In genomic region chr9:78763424-78763823, GRCh38 we compare ENCODE assay signal across 27 cellular contexts.
"Had no signal": no experiment of that assay in that cellular context is flagged by ENCODE, and none has a peak within 500 bp of the region (broad histone marks: within the 10 kb centered on the region; RNA-seq: fewer than 3 reads in every experiment).

No MANE protein-coding gene starts in this region.

- H3K27me3 ChIP-seq: neutrophil, pancreas, right lobe of liver, sigmoid colon, suprapubic skin, testis, tibial artery, transverse colon, upper lobe of right lung, uterus had no signal

- H3K4me1 Mint-ChIP-seq: naive thymus-derived CD4-positive, alpha-beta T cell; natural killer cell; nephron; stimulated activated effector memory CD8-positive, alpha-beta T cell treated with anti-CD3 and anti-CD28 coated beads, Interleukin-12 subunit alpha, Interleukin-12 subunit beta, amount 100 ng/mL, for 72 hours; stimulated activated naive CD8-positive, alpha-beta T cell treated with anti-CD3 and anti-CD28 coated beads, Interleukin-15, amount 100 ng/mL, for 72 hours had no signal

- FAIRE-seq: pancreas, small intestine had no signal

- H3K27me3 Mint-ChIP-seq: stimulated activated naive CD8-positive, alpha-beta T cell treated with anti-CD3 and anti-CD28 coated beads, Interleukin-15, amount 100 ng/mL, for 72 hours had no signal

- DNase-seq: naive thymus-derived CD4-positive, alpha-beta T cell; natural killer cell; nucleus accumbens; pancreas; psoas muscle; right cardiac atrium; right lobe of liver; sigmoid colon; small intestine; stimulated activated CD4-positive, alpha-beta T cell treated with anti-CD3 and anti-CD28 coated beads, Interleukin-15, amount 100 ng/mL, for 24 hours; stimulated activated CD4-positive, alpha-beta T cell treated with anti-CD3 and anti-CD28 coated beads, Interleukin-2, amount 100 ng/mL, for 24 hours; stimulated activated CD4-positive, alpha-beta T cell treated with anti-CD3 and anti-CD28 coated beads, Interleukin-2, amount 100 ng/mL, for 48 hours; stimulated activated CD4-positive, alpha-beta T cell treated with anti-CD3 and anti-CD28 coated beads, Interleukin-4, amount 100 ng/mL, for 24 hours; stimulated activated naive CD4-positive, alpha-beta T cell; stimulated activated naive CD8-positive, alpha-beta T cell treated with anti-CD3 and anti-CD28 coated beads, Interleukin-15, amount 100 ng/mL, for 72 hours; stimulated activated naive CD8-positive, alpha-beta T cell treated with anti-CD3 and anti-CD28 coated beads, Interleukin-15, Interleukin-2, amounts not matched to agents 100 U/mL and 50 U/mL, for 24 hours; substantia nigra; testis; tibial artery; transverse colon; upper lobe of right lung; uterus had no signal

- ATAC-seq: naive thymus-derived CD4-positive, alpha-beta T cell; natural killer cell; pancreas; psoas muscle; right cardiac atrium; right lobe of liver; stimulated activated effector memory CD8-positive, alpha-beta T cell treated with anti-CD3 and anti-CD28 coated beads, Interleukin-12 subunit alpha, Interleukin-12 subunit beta, amount 100 ng/mL, for 72 hours; stimulated activated naive CD8-positive, alpha-beta T cell treated with anti-CD3 and anti-CD28 coated beads, Interleukin-15, amount 100 ng/mL, for 72 hours; stimulated activated naive CD8-positive, alpha-beta T cell treated with anti-CD3 and anti-CD28 coated beads, Interleukin-15, Interleukin-2, amounts not matched to agents 100 U/mL and 50 U/mL, for 24 hours; upper lobe of right lung had no signal

- H3K27ac Mint-ChIP-seq: naive thymus-derived CD4-positive, alpha-beta T cell; natural killer cell; nephron; stimulated activated effector memory CD8-positive, alpha-beta T cell treated with anti-CD3 and anti-CD28 coated beads, Interleukin-12 subunit alpha, Interleukin-12 subunit beta, amount 100 ng/mL, for 72 hours; stimulated activated naive CD8-positive, alpha-beta T cell treated with anti-CD3 and anti-CD28 coated beads, Interleukin-15, amount 100 ng/mL, for 72 hours; type B pancreatic cell had no signal

- H3K9me3 ChIP-seq: neutrophil, pancreas, psoas muscle, right lobe of liver, sigmoid colon, suprapubic skin, testis, tibial artery, transverse colon, upper lobe of right lung, uterus had no signal

- H3K27ac ChIP-seq: neutrophil, pancreas, psoas muscle, right lobe of liver, sigmoid colon, suprapubic skin, testis, tibial artery, transverse colon, upper lobe of right lung, uterus had no signal

- H3K4me3 ChIP-seq: pancreas, psoas muscle, right lobe of liver, sigmoid colon, suprapubic skin, testis, tibial artery, transverse colon, upper lobe of right lung, uterus had no signal

- H3K36me3 ChIP-seq: neutrophil, pancreas, right lobe of liver, sigmoid colon, suprapubic skin, tibial artery, transverse colon, upper lobe of right lung, uterus had no signal

- H3K4me3 Mint-ChIP-seq: naive thymus-derived CD4-positive, alpha-beta T cell; natural killer cell; nephron; stimulated activated effector memory CD8-positive, alpha-beta T cell treated with anti-CD3 and anti-CD28 coated beads, Interleukin-12 subunit alpha, Interleukin-12 subunit beta, amount 100 ng/mL, for 72 hours; stimulated activated naive CD8-positive, alpha-beta T cell treated with anti-CD3 and anti-CD28 coated beads, Interleukin-15, amount 100 ng/mL, for 72 hours; type B pancreatic cell had no signal

- H3K9me3 Mint-ChIP-seq: nephron; stimulated activated naive CD8-positive, alpha-beta T cell treated with anti-CD3 and anti-CD28 coated beads, Interleukin-15, amount 100 ng/mL, for 72 hours; type B pancreatic cell had no signal

- H3K4me1 ChIP-seq: pancreas, psoas muscle, right lobe of liver, sigmoid colon, suprapubic skin, testis, tibial artery, transverse colon, upper lobe of right lung, uterus had no signal

- H3K36me3 Mint-ChIP-seq: naive thymus-derived CD4-positive, alpha-beta T cell; natural killer cell; stimulated activated effector memory CD8-positive, alpha-beta T cell treated with anti-CD3 and anti-CD28 coated beads, Interleukin-12 subunit alpha, Interleukin-12 subunit beta, amount 100 ng/mL, for 72 hours; type B pancreatic cell had no signal
